8 cellular contexts compared by ENCODE assay signal in the genomic region with DNA sequence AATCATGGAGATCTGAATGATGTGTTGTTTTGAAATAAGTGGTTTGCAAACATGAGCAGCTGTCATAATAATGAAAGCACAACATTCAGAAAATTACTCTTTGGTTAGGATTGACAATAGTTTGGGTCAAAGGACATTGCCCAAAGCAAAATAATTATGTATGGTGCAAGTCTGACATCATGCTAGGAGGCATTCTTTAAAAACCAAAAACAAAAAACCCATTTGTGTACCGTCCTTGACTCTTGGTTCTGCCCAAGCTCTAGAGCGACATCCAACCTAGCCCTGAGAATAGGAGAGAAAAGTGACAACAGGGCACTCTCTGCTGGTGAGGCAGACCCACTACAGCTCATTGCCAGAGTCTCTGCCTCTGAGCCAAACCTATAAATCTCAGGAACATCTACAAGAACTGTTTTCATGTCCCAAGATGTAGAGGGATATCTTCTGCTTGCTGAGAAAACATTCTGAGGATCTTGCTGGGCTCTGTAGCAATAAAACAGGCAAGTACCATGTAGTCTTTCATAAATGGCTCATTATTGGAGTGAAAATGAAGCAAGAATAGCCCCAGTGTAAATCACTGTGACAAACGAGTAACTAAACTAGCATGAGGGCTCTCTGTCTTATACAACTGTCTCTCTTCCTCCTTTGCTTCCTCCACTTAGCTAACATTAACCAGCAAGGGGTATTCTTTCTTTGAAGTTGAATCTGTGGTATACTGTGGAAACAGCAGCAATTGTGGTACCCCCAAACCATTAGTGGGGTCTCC.
DNase-seq lines count a peak whose midpoint lies in the region; ATAC-seq and TF ChIP-seq lines count a peak whose summit lies in the region.

No MANE protein-coding gene starts in this region.

- DNase-seq in GM10266 (ENCODE audit: extremely low spot score): peak; percentile 43
- peak; percentile 78 to 92 for DNase-seq in Kasumi-1 (lab: John Stamatoyannopoulos, UW)
- DNase-seq in SHP77 treated with DMSO at 0.1 percent for 48 hours (lab: John Stamatoyannopoulos, UW): peak; percentile 33
- peak; percentile 9 for DNase-seq in amniotic epithelial cell (ENCODE audit: low read depth)
- peak; percentile 61 for DNase-seq in inferior parietal cortex (ENCODE audit: extremely low spot score)
- peak in 2 of 3 donors; percentile 17 to 23 for DNase-seq in stimulated activated CD4-positive, alpha-beta T cell treated with anti-CD3 and anti-CD28 coated beads, TNF-alpha, amount 100 ng/mL, for 1 hour (ENCODE audit: low read depth in 3 of 3, low spot score in 1 of 3)
- no peak for DNase-seq in cortex of kidney (lab: John Stamatoyannopoulos, UW)

- peak; percentile 31 for ATAC-seq in GM21825 (IDR thresholded peaks at IDR 0.05; ENCODE audit: unreplicated experiment)

- peak; percentile 87 for TF ChIP-seq CTCF in GM10266 (IDR thresholded peaks at IDR 0.05; ENCODE audit: control insufficient read depth, insufficient read depth, low read depth, missing control alignments)
